ENCODE assay signal across 8 cellular contexts in the genomic region with DNA sequence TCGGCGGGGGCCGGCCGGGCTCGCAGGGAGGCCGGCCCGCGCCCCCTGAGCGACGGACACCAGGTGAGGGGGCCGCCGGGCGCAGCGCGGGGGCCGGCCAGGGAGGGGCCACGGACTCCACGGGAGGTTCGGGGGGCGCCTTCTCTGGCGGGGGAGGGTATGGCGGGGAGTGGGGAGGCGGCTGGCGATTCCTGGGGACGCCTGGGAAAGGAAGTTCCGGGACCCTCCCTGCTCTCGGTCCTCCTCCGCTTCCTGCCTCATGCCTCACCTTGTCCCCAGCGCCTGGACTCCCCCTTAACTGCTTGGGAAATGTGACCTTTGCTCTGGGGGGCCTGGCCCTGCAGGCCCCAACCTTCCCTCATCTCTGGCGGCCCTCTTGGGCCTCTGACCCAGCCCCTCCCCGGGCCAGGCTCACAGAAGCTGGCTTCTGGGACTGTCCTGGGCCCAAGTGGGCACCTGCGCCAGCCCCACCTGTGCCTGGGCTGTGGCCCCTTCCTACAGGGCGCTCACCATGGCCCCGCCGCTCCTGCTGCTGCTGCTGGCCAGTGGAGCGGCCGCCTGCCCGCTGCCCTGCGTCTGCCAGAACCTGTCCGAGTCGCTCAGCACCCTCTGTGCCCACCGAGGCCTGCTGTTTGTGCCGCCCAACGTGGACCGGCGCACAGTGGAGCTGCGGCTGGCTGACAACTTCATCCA. TPM values are rescaled to one million over a fixed set of nuclear protein-coding genes. Genes with fewer than 3 reads are reported as not detected.
A peak's percentile ranks its signal among the peaks of the same experiment; 100 is the strongest.
DNase-seq lines count a peak whose midpoint lies in the region; ATAC-seq and TF ChIP-seq lines count a peak whose summit lies in the region.

No MANE protein-coding gene starts in this region.

- no peaks in the 10 kb centered on the region for H3K27me3 Mint-ChIP-seq in activated T-cell treated with anti-CD3 and anti-CD28 coated beads, Interleukin-2, amount 50 U/mL, for 72 hours (ENCODE audit: low read depth)

- no peak overlapping the region for H3K27ac ChIP-seq in smooth muscle cell (ENCODE audit: low read depth)

- 64% methylated on average over 21 of the region's 47 CpGs for WGBS in smooth muscle cell (ENCODE audit: low lambda C conversion rate)

- no peak for DNase-seq in activated T-cell treated with anti-CD3 and anti-CD28 coated beads, Interleukin-2, amount 50 U/mL, for 72 hours
- no peak for DNase-seq in activated T-cell treated with anti-CD3 and anti-CD28 coated beads for 4 hours
- no peak for DNase-seq in fibroblast of the aortic adventitia (ENCODE audit: low read depth)
- no peak for DNase-seq in smooth muscle cell (lab: John Stamatoyannopoulos, UW; ENCODE audit: unreplicated experiment)
- DNase-seq in EL, result no peak
- no peak for DNase-seq in GM19238 (ENCODE audit: insufficient read length, low spot score)

- peaks cover 5% of the 10 kb centered on the region for H3F3A ChIP-seq in smooth muscle cell (ENCODE audit: low read depth)

- no peaks in the 10 kb centered on the region for H3K4me1 Mint-ChIP-seq in activated T-cell treated with anti-CD3 and anti-CD28 coated beads, Interleukin-2, amount 50 U/mL, for 72 hours (ENCODE audit: low read depth)

- peaks cover 0 to 1% of the 10 kb centered on the region in 2 donors for H3K36me3 Mint-ChIP-seq in activated T-cell treated with anti-CD3 and anti-CD28 coated beads, Interleukin-2, amount 50 U/mL, for 72 hours (ENCODE audit: insufficient read depth in 2 of 2)

- no peaks in the 10 kb centered on the region for H3K36me3 ChIP-seq in smooth muscle cell (ENCODE audit: low read depth)

- no peaks in the 10 kb centered on the region for H3K27me3 ChIP-seq in smooth muscle cell (ENCODE audit: low read depth)

- H3K9me3 ChIP-seq in smooth muscle cell (replicated peaks; ENCODE audit: low read depth), result no peaks in the 10 kb centered on the region

- no peak for ATAC-seq in activated T-cell treated with anti-CD3 and anti-CD28 coated beads, Interleukin-2, amount 50 U/mL, for 72 hours (replicated peaks in 1 of 2)
- ATAC-seq in GM21423 (IDR thresholded peaks at IDR 0.05; ENCODE audit: unreplicated experiment), result no peak

- H3K4me1 ChIP-seq in smooth muscle cell (ENCODE audit: low read depth), result peaks cover 8% of the 10 kb centered on the region

- H3K27ac Mint-ChIP-seq in activated T-cell treated with anti-CD3 and anti-CD28 coated beads, Interleukin-2, amount 50 U/mL, for 72 hours, result peak overlapping the region; percentile 54

- TF ChIP-seq CTCF in fibroblast of the aortic adventitia (IDR thresholded peaks at IDR 0.05; ENCODE audit: insufficient read depth, low read length) (no peak), smooth muscle cell (IDR thresholded peaks at IDR 0.05; ENCODE audit: borderline replicate concordance, insufficient read depth, poor library complexity, severe bottlenecking) (no peak)

- no peak overlapping the region for H2AFZ ChIP-seq in smooth muscle cell (ENCODE audit: low read depth)

- no peaks in the 10 kb centered on the region for H3K9me3 Mint-ChIP-seq in activated T-cell treated with anti-CD3 and anti-CD28 coated beads, Interleukin-2, amount 50 U/mL, for 72 hours

- peak overlapping the region; percentile 85 to 89 for H3K4me3 Mint-ChIP-seq in activated T-cell treated with anti-CD3 and anti-CD28 coated beads, Interleukin-2, amount 50 U/mL, for 72 hours

- H3K9ac ChIP-seq in smooth muscle cell (ENCODE audit: low read depth), result no peak overlapping the region

- H4K20me1 ChIP-seq in smooth muscle cell (ENCODE audit: low read depth), result no peaks in the 10 kb centered on the region

- H3K4me3 ChIP-seq in fibroblast of the aortic adventitia (ENCODE audit: low read depth, low read length), result peak overlapping the region; percentile 81
- H3K4me3 ChIP-seq in smooth muscle cell, result peak overlapping the region; percentile 89

- peak; percentile 3; the same call in 1 of the 2 replicates for TF ChIP-seq POLR2A in Raji (IDR thresholded peaks at IDR 0.05; ENCODE audit: insufficient read depth, low read depth, low read length)

- peaks cover 3% of the 10 kb centered on the region for H3K79me2 ChIP-seq in smooth muscle cell (ENCODE audit: low read depth)

- peak overlapping the region; percentile 85 for H3K4me2 ChIP-seq in smooth muscle cell

RNA-seq across cellular contexts. Expression of a gene that starts 0.5 kb away (rescaled TPM):
- total RNA-seq in activated T-cell treated with anti-CD3 and anti-CD28 coated beads, Interleukin-2, amount 50 U/mL, for 72 hours, result 10 to 100 TPM; 13.4 to 18.3 TPM
- total RNA-seq in fibroblast of the aortic adventitia (ENCODE audit: low replicate concordance) (5.9 and 25.8 TPM in 2 replicates), smooth muscle cell (14.7 and 15.2 TPM in 2 replicates)
- 37.6 and 43.0 TPM in 2 replicates for polyA plus RNA-seq in smooth muscle cell

RNA-seq across cellular contexts. Expression of a gene that starts 14.1 kb away (rescaled TPM):
- total RNA-seq in activated T-cell treated with anti-CD3 and anti-CD28 coated beads, Interleukin-2, amount 50 U/mL, for 72 hours, result 10 to 100 TPM; 27.2 to 29.6 TPM
- total RNA-seq in fibroblast of the aortic adventitia (ENCODE audit: low replicate concordance) (5.3 and 10.7 TPM in 2 replicates), smooth muscle cell (12.1 and 25.2 TPM in 2 replicates)
- polyA plus RNA-seq in smooth muscle cell, result 33.5 and 34.1 TPM in 2 replicates
